8 cellular contexts compared by ENCODE assay signal in genomic region chr12:64826234-64826633, GRCh38. TPM values are rescaled to one million over a fixed set of nuclear protein-coding genes. Genes with fewer than 3 reads are reported as not detected.
DNase-seq lines count a peak whose midpoint lies in the region; ATAC-seq, FAIRE-seq and TF ChIP-seq lines count a peak whose summit lies in the region.

No MANE protein-coding gene starts in this region.

- H3K9me3 ChIP-seq in A549, result peaks cover 14% of the 10 kb centered on the region; the same call in 2 of the 3 replicates
- H3K9me3 ChIP-seq in spleen, result peaks cover 0 to 15% (median 3%) of the 10 kb centered on the region in 8 donors

- TF ChIP-seq EP300 in A549 (IDR thresholded peaks at IDR 0.05), result no peak

- H3K4me2 ChIP-seq in A549, result no peak overlapping the region

- TF ChIP-seq CTCF in A549 (IDR thresholded peaks at IDR 0.05) (no peak), neural crest cell (conservative IDR thresholded peaks at IDR 0.05) (no peak), spleen (IDR thresholded peaks at IDR 0.05 in 8 of 11, conservative IDR thresholded peaks at IDR 0.05 in 3 of 11) (no peak)

- ATAC-seq in A549, result no peak
- peak; percentile 71 for ATAC-seq in GM19463 (IDR thresholded peaks at IDR 0.05; ENCODE audit: unreplicated experiment)

- peaks cover 5 to 76% (median 42%) of the 10 kb centered on the region in 7 donors for H3K27me3 ChIP-seq in spleen (replicated peaks in 1 of 7)

- no peaks in the 10 kb centered on the region for H3K36me3 ChIP-seq in spleen

- peaks cover 87% of the 10 kb centered on the region for H3K27me3 Mint-ChIP-seq in neural crest cell (ENCODE audit: low read depth)

- CTCF ChIA-PET in A549 (lab: Yijun Ruan, JAX), result interaction anchor here (1.2 to 2.4 kb wide), 2 partner anchors 9 to 24 kb away, joined by 3 to 9 read pairs; no protein-coding TSS in a partner anchor

- H3K27ac ChIP-seq in A549, result no peak overlapping the region
- H3K27ac ChIP-seq in spleen, result no peak overlapping the region

- intact Hi-C loops in spleen (cut with DNase I; ENCODE audit: low total_unique reads), result no loop called here

- H3K4me3 Mint-ChIP-seq in neural crest cell, result peak overlapping the region; percentile 83

- 76% methylated on average over 19 of the region's 19 CpGs for WGBS in A549 (ENCODE audit: missing lambda C conversion rate)
- 6 to 8% (median 7%) methylated on average over 19 of the region's 19 CpGs for WGBS in spleen, 5 donors

- H3K4me1 Mint-ChIP-seq in neural crest cell, result peaks cover 24% of the 10 kb centered on the region

- no peak for FAIRE-seq in A549 (lab: Jason Lieb, UNC)

- peaks cover 5% of the 10 kb centered on the region for H3K9me3 Mint-ChIP-seq in neural crest cell

- H3K36me3 Mint-ChIP-seq in neural crest cell (ENCODE audit: low read depth), result peaks cover 4% of the 10 kb centered on the region

- H3K27ac Mint-ChIP-seq in neural crest cell (ENCODE audit: unreplicated experiment), result no peak overlapping the region

- H3K4me1 ChIP-seq in A549, result no peaks in the 10 kb centered on the region
- H3K4me1 ChIP-seq in spleen, result peaks cover 20 to 29% (median 28%) of the 10 kb centered on the region in 6 donors

- DNase-seq in A549 (ENCODE audit: low read depth in 1 of 2, low spot score in 1 of 2), result no peak
- DNase-seq in NCI-H146 treated with DMSO at 0.1 percent for 48 hours (lab: John Stamatoyannopoulos, UW; ENCODE audit: unreplicated experiment), result peak; percentile 72
- DNase-seq in activated CD4-positive, alpha-beta T cell treated with anti-CD3 and anti-CD28 coated beads, Interleukin-2, amount 50 U/mL, for 48 hours, result peak; percentile 60 to 70
- peak; percentile 12 for DNase-seq in fibroblast of gingiva (ENCODE audit: low read depth)
- DNase-seq in neural crest cell (ENCODE audit: low read depth, low spot score), result peak; percentile 65
- no peak for DNase-seq in UCSD-AML1 (lab: John Stamatoyannopoulos, UW; ENCODE audit: unreplicated experiment)
- DNase-seq in spleen, result no peak

- H3K4me3 ChIP-seq in A549 (no peak overlapping the region), spleen (peak overlapping the region in 2 of 8 donors; percentile 0 to 27)

- no peak for TF ChIP-seq RAD21 in A549 (conservative IDR thresholded peaks at IDR 0.05 in 1 of 2, IDR thresholded peaks at IDR 0.05 in 1 of 2)

- POLR2A ChIA-PET in A549 (lab: Yijun Ruan, JAX), result no interaction called here

- TF ChIP-seq POLR2A in A549 (IDR thresholded peaks at IDR 0.05; ENCODE audit: low read length) (no peak), spleen (IDR thresholded peaks at IDR 0.05) (no peak)

TF ChIP-seq in A549, 52 proteins besides CTCF, POLR2A, EP300 and RAD21:
- TF ChIP-seq REST (IDR thresholded peaks at IDR 0.05), result peak; percentile 81
- TF ChIP-seq BCL3 (IDR thresholded peaks at IDR 0.05), result no peak

RNA-seq across cellular contexts. Expression of gene TBC1D30, which starts 1.8 kb away (rescaled TPM):
- polyA plus RNA-seq in A549 (2011; rRNA removed) (3.5 and 4.4 TPM in 2 replicates), A549 (2017; fragmentation: RNase III; extraction: RNeasy Plus Mini Kit Qiagen cat#74134 plus additional on column Dnase treatment) (0.65 to 0.85 TPM (median 0.67 TPM) in 3 replicates), spleen (1 to 10 TPM; 1.3 to 1.6 (median 1.5) TPM)
- polyA plus RNA-seq in A549 (2012; cell fraction: cytosol; rRNA removed), result 2.4 and 2.5 TPM in 2 replicates
- 1.9 and 2.3 TPM in 2 replicates for polyA plus RNA-seq in A549 (2012; cell fraction: nucleus; rRNA removed)
- 3.7 and 4.1 TPM in 2 replicates for polyA minus RNA-seq in A549 (2011; rRNA and poly(A)+ RNA removed)
- total RNA-seq in neural crest cell (2.0 and 2.6 TPM in 2 replicates), spleen (10 to 100 TPM in 1 of 7 donors, 1 to 10 TPM in 6; 6.8 to 15.7 (median 8.5) TPM)

Comparison
In these comparisons a context has a peak if more than half of its experiments do, and no peak if none do; other contexts are left out.
1. DNase-seq: peak in NCI-H146 treated with DMSO at 0.1 percent for 48 hours (single experiment), activated CD4-positive, alpha-beta T cell treated with anti-CD3 and anti-CD28 coated beads, Interleukin-2, amount 50 U/mL, for 48 hours (2 of 2), fibroblast of gingiva (single experiment) and neural crest cell (single experiment); none in A549 (0 of 2), UCSD-AML1 (single experiment) and spleen (single experiment).